In the genomic region with DNA sequence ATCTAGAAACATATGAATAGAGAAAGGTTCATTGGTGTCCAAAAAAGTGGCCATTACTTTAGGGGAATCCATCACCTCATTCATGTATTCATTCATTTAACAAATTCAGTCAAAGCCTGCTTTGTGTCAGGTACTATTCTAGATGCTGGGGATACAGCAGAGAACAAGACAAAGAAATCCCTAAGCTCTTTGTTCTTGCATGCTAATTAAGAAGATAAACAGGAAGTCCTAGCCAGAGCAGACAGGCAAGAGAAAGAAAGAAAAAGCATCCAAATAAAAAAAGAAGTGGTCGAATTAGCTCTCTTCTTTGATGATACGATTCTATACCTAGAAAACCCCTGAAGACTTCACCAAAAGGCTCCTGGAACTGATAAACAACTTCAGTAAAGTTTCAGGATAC, we compare ENCODE assay signal across 13 cellular contexts. TPM values are rescaled to one million over a fixed set of nuclear protein-coding genes. Genes with fewer than 3 reads are reported as not detected.
DNase-seq lines count a peak whose midpoint lies in the region; ATAC-seq, FAIRE-seq and TF ChIP-seq lines count a peak whose summit lies in the region.
"Had no signal": no experiment of that assay in that cellular context is flagged by ENCODE, and none has a peak within 500 bp of the region (broad histone marks: within the 10 kb centered on the region; RNA-seq: fewer than 3 reads in every experiment).

No MANE protein-coding gene starts in this region.

- H3K9me3 Mint-ChIP-seq in central memory CD8-positive, alpha-beta T cell = no peaks in the 10 kb centered on the region
- H3K9me3 Mint-ChIP-seq in naive thymus-derived CD8-positive, alpha-beta T cell = no peaks in the 10 kb centered on the region

- DNase-seq in GM12892 (ENCODE audit: insufficient read length) = no peak
- DNase-seq in central memory CD8-positive, alpha-beta T cell (ENCODE audit: low spot score in 2 of 2) = no peak
- no peak for DNase-seq in kidney glomerular epithelial cell (lab: John Stamatoyannopoulos, UW)
- no peak for DNase-seq in naive thymus-derived CD8-positive, alpha-beta T cell
- no peak for DNase-seq in ureter (ENCODE audit: low spot score)
- DNase-seq: activated CD4-positive, CD25-positive, alpha-beta regulatory T cell; GM23248; NCI-H1436; stimulated activated CD4-positive, alpha-beta T cell treated with anti-CD3 and anti-CD28 coated beads, Interleukin-12 subunit alpha, Interleukin-12 subunit beta, amount 100 ng/mL, for 4 hours had no signal

- H3K27ac Mint-ChIP-seq in central memory CD8-positive, alpha-beta T cell (ENCODE audit: low read depth) = no peak overlapping the region
- peak overlapping the region in 4 of 10 donors; percentile 8 to 22 (median 14) for H3K27ac Mint-ChIP-seq in naive thymus-derived CD8-positive, alpha-beta T cell
- H3K27ac Mint-ChIP-seq: mesothelial cell of epicardium had no signal

- peak overlapping the region; percentile 28 for H3K4me3 Mint-ChIP-seq in central memory CD8-positive, alpha-beta T cell
- no peak overlapping the region for H3K4me3 Mint-ChIP-seq in naive thymus-derived CD8-positive, alpha-beta T cell
- H3K4me3 Mint-ChIP-seq: mesothelial cell of epicardium had no signal

- POLR2A ChIA-PET in naive thymus-derived CD8-positive, alpha-beta T cell (lab: Charles Lee) = interaction anchor here (2.6 kb wide), 1 partner anchor 12 kb away, joined by 11 read pairs; a partner anchor contains a TSS

- H3K27me3 Mint-ChIP-seq in central memory CD8-positive, alpha-beta T cell = peaks cover 8% of the 10 kb centered on the region
- no peaks in the 10 kb centered on the region for H3K27me3 Mint-ChIP-seq in naive thymus-derived CD8-positive, alpha-beta T cell

- no peaks in the 10 kb centered on the region for H3K36me3 Mint-ChIP-seq in central memory CD8-positive, alpha-beta T cell (ENCODE audit: insufficient read depth)
- H3K36me3 Mint-ChIP-seq in naive thymus-derived CD8-positive, alpha-beta T cell = no peaks in the 10 kb centered on the region
- H3K36me3 Mint-ChIP-seq: mesothelial cell of epicardium had no signal

- FAIRE-seq in GM12892 (lab: Jason Lieb, UNC) = peak; percentile 88

- ATAC-seq in GM19395 (IDR thresholded peaks at IDR 0.05; ENCODE audit: unreplicated experiment) = peak; percentile 72
- peak; percentile 68 for ATAC-seq in HG03280 (IDR thresholded peaks at IDR 0.05; ENCODE audit: unreplicated experiment)
- ATAC-seq in central memory CD8-positive, alpha-beta T cell (replicated peaks; ENCODE audit: extremely low read depth, poor library complexity, severe bottlenecking) = no peak
- ATAC-seq in naive thymus-derived CD8-positive, alpha-beta T cell = no peak
- ATAC-seq in GM18517 (IDR thresholded peaks at IDR 0.05; ENCODE audit: unreplicated experiment) = no peak

- no peak for TF ChIP-seq POLR2A in GM12892 (IDR thresholded peaks at IDR 0.05; ENCODE audit: low read depth, low read length)

- peaks cover 8% of the 10 kb centered on the region for H3K4me1 Mint-ChIP-seq in central memory CD8-positive, alpha-beta T cell
- H3K4me1 Mint-ChIP-seq in naive thymus-derived CD8-positive, alpha-beta T cell = peaks cover 6 to 8% (median 7%) of the 10 kb centered on the region in 4 donors
- H3K4me1 Mint-ChIP-seq: mesothelial cell of epicardium had no signal

RNA-seq across cellular contexts. Expression of a gene that starts 12.4 kb away (rescaled TPM):
- polyA plus RNA-seq in GM12892 (2012; ENCODE audit: missing spikeins) = 45.9 TPM
- 10 to 100 TPM; 17.7 to 22.8 TPM for total RNA-seq in naive thymus-derived CD8-positive, alpha-beta T cell
- 10 to 100 TPM; 15.1 to 16.3 (median 15.7) TPM for polyA plus RNA-seq in naive thymus-derived CD8-positive, alpha-beta T cell
- total RNA-seq in ureter = 16.7 TPM

Comparison
In these comparisons a context has a peak if more than half of its experiments do, and no peak if none do; other contexts are left out.
1. ATAC-seq: peak in GM19395 (single experiment) and HG03280 (single experiment); none in central memory CD8-positive, alpha-beta T cell (single experiment), naive thymus-derived CD8-positive, alpha-beta T cell (0 of 2) and GM18517 (single experiment).